In the genomic region with DNA sequence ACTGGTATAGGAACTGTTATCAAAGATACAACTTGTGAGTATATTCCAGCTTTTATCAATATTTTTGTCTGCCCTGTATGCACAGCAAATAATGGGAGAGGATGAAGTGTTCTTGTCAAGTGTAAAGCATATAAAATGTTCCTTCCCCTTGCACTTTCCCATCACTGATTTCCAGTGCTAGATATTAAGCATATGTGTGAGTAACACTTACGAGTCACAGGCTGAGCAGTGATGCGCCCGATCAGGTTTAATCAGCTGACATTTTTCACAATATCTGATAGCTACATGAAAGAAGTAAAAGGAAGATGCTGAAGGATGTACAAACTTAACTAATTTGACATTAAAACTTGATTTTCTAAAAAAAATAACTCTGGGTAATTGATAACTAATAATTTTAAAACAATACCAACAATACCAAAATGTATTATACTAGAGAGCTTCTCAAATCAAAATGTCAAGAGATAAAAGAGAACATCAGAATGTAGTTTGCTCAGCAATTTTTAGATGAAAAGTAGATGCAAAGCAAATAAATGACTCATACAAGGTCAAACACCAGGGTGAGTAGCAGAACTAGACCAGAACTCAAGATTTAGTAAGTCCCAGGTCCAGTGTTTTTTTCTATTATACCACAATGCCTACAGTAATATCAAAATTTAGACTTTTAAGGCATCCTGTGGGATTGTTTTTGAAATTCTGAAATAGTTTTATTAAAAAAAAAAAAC, we compare ENCODE assay signal across 11 cellular contexts. TPM values are rescaled to one million over a fixed set of nuclear protein-coding genes. Genes with fewer than 3 reads are reported as not detected.
DNase-seq lines count a peak whose midpoint lies in the region; ATAC-seq lines count a peak whose summit lies in the region.
"Had no signal": no experiment of that assay in that cellular context is flagged by ENCODE, and none has a peak within 500 bp of the region (broad histone marks: within the 10 kb centered on the region; RNA-seq: fewer than 3 reads in every experiment).

No MANE protein-coding gene starts in this region.

- no peaks in the 10 kb centered on the region for H3K27me3 Mint-ChIP-seq in natural killer cell treated with Interleukin-12 subunit alpha and Interleukin-12 subunit beta and Interleukin-15 and Interleukin-18, amount 100 ng/mL, for 72 hours

- peaks cover 7% of the 10 kb centered on the region for H3K36me3 Mint-ChIP-seq in natural killer cell treated with Interleukin-12 subunit alpha and Interleukin-12 subunit beta and Interleukin-15 and Interleukin-18, amount 100 ng/mL, for 72 hours

- DNase-seq in activated CD4-positive, CD25-positive, alpha-beta regulatory T cell treated with anti-CD3 and anti-CD28 coated beads, Interleukin-2, amount 50 U/mL, for 72 hours, result no peak
- DNase-seq in NCI-H69 (lab: John Stamatoyannopoulos, UW), result peak; percentile 16
- peak; percentile 22 for DNase-seq in dedifferentiated amniotic fluid mesenchymal stem cell (ENCODE audit: extremely low spot score)
- no peak for DNase-seq in natural killer cell treated with Interleukin-12 subunit alpha and Interleukin-12 subunit beta and Interleukin-15 and Interleukin-18, amount 100 ng/mL, for 72 hours (ENCODE audit: low spot score)
- no peak for DNase-seq in OCI-M2 (lab: John Stamatoyannopoulos, UW; ENCODE audit: unreplicated experiment)
- DNase-seq in foreskin melanocyte, result no peak
- DNase-seq in globus pallidus (ENCODE audit: low spot score), result no peak
- DNase-seq: colonic mucosa, NCI-H446, transverse colon had no signal

- peak; percentile 80 to 83 for ATAC-seq in activated CD4-positive, CD25-positive, alpha-beta regulatory T cell treated with anti-CD3 and anti-CD28 coated beads, Interleukin-2, amount 50 U/mL, for 24 hours
- no peak for ATAC-seq in natural killer cell treated with Interleukin-12 subunit alpha and Interleukin-12 subunit beta and Interleukin-15 and Interleukin-18, amount 100 ng/mL, for 72 hours

- H3K4me3 Mint-ChIP-seq in natural killer cell treated with Interleukin-12 subunit alpha and Interleukin-12 subunit beta and Interleukin-15 and Interleukin-18, amount 100 ng/mL, for 72 hours, result no peak overlapping the region

- peaks cover 16 to 18% of the 10 kb centered on the region in 2 donors for H3K4me1 Mint-ChIP-seq in natural killer cell treated with Interleukin-12 subunit alpha and Interleukin-12 subunit beta and Interleukin-15 and Interleukin-18, amount 100 ng/mL, for 72 hours (ENCODE audit: low read depth in 2 of 2)

- no peaks in the 10 kb centered on the region for H3K9me3 Mint-ChIP-seq in natural killer cell treated with Interleukin-12 subunit alpha and Interleukin-12 subunit beta and Interleukin-15 and Interleukin-18, amount 100 ng/mL, for 72 hours

- peak overlapping the region; percentile 48 to 78 for H3K27ac Mint-ChIP-seq in natural killer cell treated with Interleukin-12 subunit alpha and Interleukin-12 subunit beta and Interleukin-15 and Interleukin-18, amount 100 ng/mL, for 72 hours

RNA-seq across cellular contexts. Expression of gene ZDHHC20, which starts 56.4 kb away (rescaled TPM):
- total RNA-seq in natural killer cell treated with Interleukin-12 subunit alpha and Interleukin-12 subunit beta and Interleukin-15 and Interleukin-18, amount 100 ng/mL, for 72 hours, result 10 to 100 TPM; 46.0 to 54.9 TPM

Comparison
In these comparisons a context has a peak if more than half of its experiments do, and no peak if none do; other contexts are left out.
1. ATAC-seq: peak in activated CD4-positive, CD25-positive, alpha-beta regulatory T cell treated with anti-CD3 and anti-CD28 coated beads, Interleukin-2, amount 50 U/mL, for 24 hours (2 of 2); none in natural killer cell treated with Interleukin-12 subunit alpha and Interleukin-12 subunit beta and Interleukin-15 and Interleukin-18, amount 100 ng/mL, for 72 hours (0 of 2).
2. DNase-seq: peak in NCI-H69 (single experiment) and dedifferentiated amniotic fluid mesenchymal stem cell (single experiment); none in activated CD4-positive, CD25-positive, alpha-beta regulatory T cell treated with anti-CD3 and anti-CD28 coated beads, Interleukin-2, amount 50 U/mL, for 72 hours (single experiment), natural killer cell treated with Interleukin-12 subunit alpha and Interleukin-12 subunit beta and Interleukin-15 and Interleukin-18, amount 100 ng/mL, for 72 hours (single experiment), OCI-M2 (single experiment), foreskin melanocyte (single experiment) and globus pallidus (single experiment).